ENCODE assay signal across 17 cellular contexts in the genomic region with DNA sequence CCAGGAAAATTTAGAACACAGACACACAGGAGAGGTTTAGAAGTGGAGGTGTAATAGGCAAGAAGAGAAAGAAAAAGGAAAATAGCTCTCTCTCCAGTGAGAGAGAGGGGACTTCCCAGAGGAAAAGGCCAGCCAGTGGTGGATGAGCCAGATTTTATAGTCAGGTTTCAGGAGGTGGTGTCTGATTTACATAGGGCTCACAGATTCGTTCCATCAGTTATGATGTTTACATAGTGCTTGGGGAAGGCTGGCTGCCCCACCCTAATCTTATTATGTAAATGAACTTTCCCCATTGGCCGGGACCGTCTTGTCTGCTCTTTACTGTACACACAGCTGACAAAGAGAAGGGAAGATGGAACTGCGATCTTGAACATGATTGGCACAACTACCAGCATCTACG.
DNase-seq lines count a peak whose midpoint lies in the region; ATAC-seq and TF ChIP-seq lines count a peak whose summit lies in the region.
"Had no signal": no experiment of that assay in that cellular context is flagged by ENCODE, and none has a peak within 500 bp of the region (broad histone marks: within the 10 kb centered on the region; RNA-seq: fewer than 3 reads in every experiment).

No MANE protein-coding gene starts in this region.

- no TSS peak for BruUV-seq in mammary epithelial cell (replicated peaks; lab: Mats Ljungman, UMichigan)

- no peak overlapping the region for H3K4me3 ChIP-seq in mammary epithelial cell (replicated peaks in 1 of 3; ENCODE audit: insufficient read depth in 1 of 3, low read depth in 2 of 3, low read length in 3 of 3)
- H3K4me3 ChIP-seq: A549, skin epidermis, transverse colon had no signal

- H3K9ac ChIP-seq in mammary epithelial cell (ENCODE audit: insufficient read depth, low read length) = no peak overlapping the region

- H3K36me3 ChIP-seq in mammary epithelial cell (ENCODE audit: insufficient read depth, low read length) = no peaks in the 10 kb centered on the region
- H3K36me3 ChIP-seq: transverse colon had no signal

- TF ChIP-seq CTCF in mammary epithelial cell (conservative IDR thresholded peaks at IDR 0.05 in 1 of 2, IDR thresholded peaks at IDR 0.05 in 1 of 2; ENCODE audit: extremely low read depth in 1 of 2, insufficient read depth in 1 of 2, low read depth in 1 of 2, low read length in 2 of 2) = no peak

- CTCF ChIA-PET in mammary epithelial cell (lab: Charles Lee; ENCODE audit: low non-redundant PET) = no interaction called here

- peak overlapping the region; percentile 38 for H2AFZ ChIP-seq in mammary epithelial cell (ENCODE audit: low read depth, low read length)

- ATAC-seq in HG02852 (IDR thresholded peaks at IDR 0.05; ENCODE audit: unreplicated experiment) = no peak
- no peak for ATAC-seq in HG02759 (IDR thresholded peaks at IDR 0.05; ENCODE audit: unreplicated experiment)
- ATAC-seq: A549; activated CD4-positive, alpha-beta T cell treated with anti-CD3 and anti-CD28 coated beads for 36 hours; naive thymus-derived CD8-positive, alpha-beta T cell had no signal

- H3K4me2 ChIP-seq in mammary epithelial cell (ENCODE audit: insufficient read depth, low read depth, low read length) = peak overlapping the region; percentile 32
- H3K4me2 ChIP-seq: A549 had no signal

- no peaks in the 10 kb centered on the region for H4K20me1 ChIP-seq in mammary epithelial cell (ENCODE audit: insufficient read depth, low read length)

- dilution Hi-C loops in mammary epithelial cell (cut with HindIII; ENCODE audit: low sequenced_read_pairs) = no loop called here

- peak overlapping the region; percentile 11 for H3K27ac ChIP-seq in mammary epithelial cell (ENCODE audit: insufficient read depth, low read depth, low read length)
- H3K27ac ChIP-seq: A549, skin epidermis, transverse colon had no signal

- no peaks in the 10 kb centered on the region for H3K79me2 ChIP-seq in mammary epithelial cell (ENCODE audit: insufficient read depth, low read length)

- peaks cover 7% of the 10 kb centered on the region for H3K9me3 ChIP-seq in mammary epithelial cell (replicated peaks; ENCODE audit: insufficient read depth, low read length)

- intact Hi-C loops in mammary epithelial cell (cut with micrococcal nuclease) = no loop called here

- H3K4me1 ChIP-seq in mammary epithelial cell (ENCODE audit: insufficient read depth, low read length) = peaks cover 4% of the 10 kb centered on the region
- H3K4me1 ChIP-seq: A549, transverse colon had no signal

- in situ Hi-C loops in mammary epithelial cell (cut with MboI; ENCODE audit: low sequenced_read_pairs in 2 of 2) = no loop called here

- 0% methylated on average over 4 of the region's 5 CpGs for WGBS in mammary epithelial cell (ENCODE audit: low coverage, missing lambda C conversion rate)

- DNase-seq in NCI-H1417 (lab: John Stamatoyannopoulos, UW) (peak in 2 of 3 experiments; percentile 19 to 50), NCI-H1417 treated with DMSO at 0.1 percent for 48 hours (lab: John Stamatoyannopoulos, UW) (no peak), NCI-H510A treated with DMSO at 0.1 percent for 48 hours (lab: John Stamatoyannopoulos, UW) (peak; percentile 13), mammary epithelial cell (peak; percentile 72)
- no peak for DNase-seq in stimulated activated CD8-positive, alpha-beta memory T cell treated with anti-CD3 and anti-CD28 coated beads, Interleukin-4, amount 100 ng/mL, for 48 hours
- no peak for DNase-seq in effector CD4-positive, alpha-beta T cell
- DNase-seq: activated CD4-positive, alpha-beta T cell treated with anti-CD3 and anti-CD28 coated beads for 36 hours; activated effector memory CD4-positive, alpha-beta T cell treated with anti-CD3 and anti-CD28 coated beads, Interleukin-2, amount 50 U/mL, for 16 hours; aorta; naive thymus-derived CD8-positive, alpha-beta T cell; NCI-H1930; T-helper 2 cell; transverse colon had no signal

- H3K27me3 ChIP-seq in mammary epithelial cell (ENCODE audit: insufficient read depth, low read length) = no peaks in the 10 kb centered on the region
- H3K27me3 ChIP-seq: transverse colon had no signal

Comparison
In these comparisons a context has a peak if more than half of its experiments do, and no peak if none do; other contexts are left out.
1. DNase-seq: peak in NCI-H1417 (2 of 3), NCI-H510A treated with DMSO at 0.1 percent for 48 hours (single experiment) and mammary epithelial cell (single experiment); none in NCI-H1417 treated with DMSO at 0.1 percent for 48 hours (single experiment), stimulated activated CD8-positive, alpha-beta memory T cell treated with anti-CD3 and anti-CD28 coated beads, Interleukin-4, amount 100 ng/mL, for 48 hours (single experiment) and effector CD4-positive, alpha-beta T cell (single experiment).